In genomic region chr1:198517623-198518022, GRCh38 we compare ENCODE assay signal across 26 cellular contexts. TPM values are rescaled to one million over a fixed set of nuclear protein-coding genes. Genes with fewer than 3 reads are reported as not detected.
DNase-seq lines count a peak whose midpoint lies in the region; ATAC-seq, FAIRE-seq and TF ChIP-seq lines count a peak whose summit lies in the region.
"Had no signal": no experiment of that assay in that cellular context is flagged by ENCODE, and none has a peak within 500 bp of the region (broad histone marks: within the 10 kb centered on the region; RNA-seq: fewer than 3 reads in every experiment).

No MANE protein-coding gene starts in this region.

- POLR2A ChIA-PET in CD8-positive, alpha-beta memory T cell (lab: Charles Lee), result no interaction called here
- POLR2A ChIA-PET in IMR-90 (lab: Charles Lee; ENCODE audit: unreplicated experiment) (no interaction called here), K562 (lab: Yijun Ruan, JAX) (no interaction called here)

- peak overlapping the region; percentile 66; the same call in 1 of the 2 replicates for H3K4me2 ChIP-seq in IMR-90 (ENCODE audit: low read depth, low read length)
- H3K4me2 ChIP-seq in K562 (ENCODE audit: insufficient read depth, low read length), result no peak overlapping the region
- H3K4me2 ChIP-seq in smooth muscle cell, result no peak overlapping the region

- peaks cover 4% of the 10 kb centered on the region for H3F3A ChIP-seq in smooth muscle cell (ENCODE audit: low read depth)

- H3K9me3 ChIP-seq in CD8-positive, alpha-beta memory T cell (ENCODE audit: low read length), result no peaks in the 10 kb centered on the region
- H3K9me3 ChIP-seq in IMR-90 (ENCODE audit: control insufficient read depth, insufficient read depth, low read length), result no peaks in the 10 kb centered on the region
- no peaks in the 10 kb centered on the region for H3K9me3 ChIP-seq in K562 (replicated peaks; ENCODE audit: control insufficient read depth, insufficient read depth, low read depth, low read length)
- H3K9me3 ChIP-seq in smooth muscle cell (replicated peaks; ENCODE audit: low read depth), result no peaks in the 10 kb centered on the region
- H3K9me3 ChIP-seq: BLaER1 treated with 17β-estradiol and CSF1 and Interleukin-3, amounts not matched to agents 10 nM and 100 nM; SJSA1 had no signal

- no TSS peak for BruUV-seq in IMR-90 (replicated peaks; lab: Mats Ljungman, UMichigan)
- no TSS peak for BruUV-seq in K562 (replicated peaks; lab: Mats Ljungman, UMichigan)

- H3K4me3 Mint-ChIP-seq in CD8-positive, alpha-beta memory T cell, result peak overlapping the region in 6 of 7 donors; percentile 9 to 84 (median 44)

- CTCF ChIA-PET in CD8-positive, alpha-beta memory T cell (lab: Charles Lee), result no interaction called here
- CTCF ChIA-PET in IMR-90 (lab: Yijun Ruan, JAX) (no interaction called here), K562 (lab: Yijun Ruan, JAX; ENCODE audit: low intra/inter-chr PET ratio) (no interaction called here)

- DNase-seq in CD8-positive, alpha-beta memory T cell, result no peak
- DNase-seq in IMR-90 (no peak), K562 (ENCODE audit: extremely low read depth in 1 of 4, low spot score in 3 of 4) (no peak), smooth muscle cell (lab: John Stamatoyannopoulos, UW; ENCODE audit: unreplicated experiment) (no peak), cerebellar nuclear complex (lab: John Stamatoyannopoulos, UW) (no peak), Kasumi-1 (lab: John Stamatoyannopoulos, UW) (no peak)
- DNase-seq in activated CD8-positive, alpha-beta memory T cell treated with anti-CD3 and anti-CD28 coated beads for 24 hours, result no peak
- DNase-seq: CD4-positive, alpha-beta memory T cell; DND-41; KBM-7; NCI-H1092; NCI-H1417 treated with DMSO at 0.1 percent for 48 hours; NCI-H1694 treated with DMSO at 0.1 percent for 48 hours; NCI-H2081; NCI-H2227 treated with DMSO at 0.1 percent for 48 hours; NCI-H526 treated with DMSO at 0.1 percent for 48 hours; Right ventricle myocardium superior; RPMI8226 had no signal

- intact Hi-C loops in IMR-90 (cut with micrococcal nuclease) (no loop called here), K562 (cut with micrococcal nuclease) (no loop called here)

- H3K27ac ChIP-seq in CD8-positive, alpha-beta memory T cell (ENCODE audit: low read depth, low read length), result no peak overlapping the region
- H3K27ac ChIP-seq in IMR-90 (ENCODE audit: insufficient read depth, low read length) (no peak overlapping the region), K562 (ENCODE audit: extremely low read depth, low read depth, low read length) (no peak overlapping the region), smooth muscle cell (ENCODE audit: low read depth) (no peak overlapping the region)
- H3K27ac ChIP-seq: BLaER1 treated with 17β-estradiol and CSF1 and Interleukin-3, amounts not matched to agents 10 nM and 100 nM; SJSA1 had no signal

- peaks cover 71 to 81% (median 80%) of the 10 kb centered on the region in 3 donors for H3K4me1 Mint-ChIP-seq in CD8-positive, alpha-beta memory T cell

- H2AFZ ChIP-seq in IMR-90 (replicated peaks; ENCODE audit: low read length, poor library complexity) (no peak overlapping the region), K562 (ENCODE audit: low read depth, low read length) (no peak overlapping the region), smooth muscle cell (ENCODE audit: low read depth) (peak overlapping the region; percentile 78)

- H3K56ac ChIP-seq in IMR-90 (ENCODE audit: extremely low read depth, insufficient read depth, low read length), result no peak overlapping the region

- no peaks in the 10 kb centered on the region for H3K27me3 ChIP-seq in CD8-positive, alpha-beta memory T cell (ENCODE audit: insufficient read depth, low read length, poor library complexity, severe bottlenecking)
- H3K27me3 ChIP-seq in IMR-90 (ENCODE audit: control insufficient read depth, insufficient read depth, low read length), result no peaks in the 10 kb centered on the region
- no peaks in the 10 kb centered on the region for H3K27me3 ChIP-seq in K562 (ENCODE audit: control insufficient read depth in 2 of 2, insufficient read depth in 2 of 2, low read length in 2 of 2)
- no peaks in the 10 kb centered on the region for H3K27me3 ChIP-seq in smooth muscle cell (ENCODE audit: low read depth)
- H3K27me3 ChIP-seq: BLaER1 treated with 17β-estradiol and CSF1 and Interleukin-3, amounts not matched to agents 10 nM and 100 nM; SJSA1 had no signal

- H2BK15ac ChIP-seq in IMR-90 (ENCODE audit: low read depth, low read length), result no peak overlapping the region

- in situ Hi-C loops in IMR-90 (cut with MboI; ENCODE audit: low sequenced_read_pairs) (no loop called here), K562 (cut with MboI) (no loop called here)

- no peak overlapping the region for H3K9ac ChIP-seq in IMR-90 (ENCODE audit: low read depth, low read length)
- H3K9ac ChIP-seq in K562 (ENCODE audit: insufficient read depth in 1 of 2, low read depth in 2 of 2, low read length in 2 of 2), result no peak overlapping the region
- H3K9ac ChIP-seq in smooth muscle cell (ENCODE audit: low read depth), result no peak overlapping the region
- H3K9ac ChIP-seq: BLaER1 treated with 17β-estradiol and CSF1 and Interleukin-3, amounts not matched to agents 10 nM and 100 nM had no signal

- FAIRE-seq in K562 (lab: Jason Lieb, UNC), result no peak
- FAIRE-seq: A204.1, H54, HepG2 had no signal

- H3K79me2 ChIP-seq in K562 (ENCODE audit: control insufficient read depth, insufficient read depth, low read length) (no peaks in the 10 kb centered on the region), smooth muscle cell (ENCODE audit: low read depth) (no peaks in the 10 kb centered on the region)

- no peaks in the 10 kb centered on the region for H3K36me3 ChIP-seq in CD8-positive, alpha-beta memory T cell (ENCODE audit: insufficient read depth, low read length)
- no peaks in the 10 kb centered on the region for H3K36me3 ChIP-seq in IMR-90 (ENCODE audit: control insufficient read depth, insufficient read depth, low read length)
- no peaks in the 10 kb centered on the region for H3K36me3 ChIP-seq in K562 (ENCODE audit: control insufficient read depth, insufficient read depth, low read length)
- no peaks in the 10 kb centered on the region for H3K36me3 ChIP-seq in smooth muscle cell (ENCODE audit: low read depth)
- H3K36me3 ChIP-seq: BLaER1 treated with 17β-estradiol and CSF1 and Interleukin-3, amounts not matched to agents 10 nM and 100 nM; SJSA1 had no signal

- peak overlapping the region; percentile 64; the same call in 1 of the 2 replicates for H3K18ac ChIP-seq in IMR-90 (ENCODE audit: low read depth, low read length)

- peaks cover 58% of the 10 kb centered on the region for H3K4me1 ChIP-seq in CD8-positive, alpha-beta memory T cell (ENCODE audit: insufficient read depth, low read length)
- H3K4me1 ChIP-seq in IMR-90 (ENCODE audit: control insufficient read depth, insufficient read depth, low read length) (peaks cover 2% of the 10 kb centered on the region; the same call in 1 of the 2 replicates), K562 (replicated peaks in 1 of 2; ENCODE audit: control insufficient read depth in 2 of 2, insufficient read depth in 2 of 2, low read length in 2 of 2) (peaks cover 0 to 8% of the 10 kb centered on the region in 2 experiments; a peak in 1 of 5 replicates), smooth muscle cell (ENCODE audit: low read depth) (no peaks in the 10 kb centered on the region)
- H3K4me1 ChIP-seq: SJSA1 had no signal

- no peak for TF ChIP-seq EP300 in K562 (IDR thresholded peaks at IDR 0.05; ENCODE audit: low read length)

- no peaks in the 10 kb centered on the region for H3K79me1 ChIP-seq in IMR-90 (ENCODE audit: low read depth in 1 of 2, low read length in 2 of 2)

- H2AK5ac ChIP-seq in IMR-90 (ENCODE audit: low read depth, low read length), result no peak overlapping the region

- no peak overlapping the region for H3K14ac ChIP-seq in IMR-90 (replicated peaks; ENCODE audit: low read depth, low read length)

- ATAC-seq in IMR-90 (ENCODE audit: low read depth) (peak; percentile 53), K562 (no peak)
- ATAC-seq: HepG2 had no signal

- no peak overlapping the region for H3K4me3 ChIP-seq in CD8-positive, alpha-beta memory T cell (ENCODE audit: low read length)
- H3K4me3 ChIP-seq in IMR-90 (ENCODE audit: insufficient read depth, low read depth, low read length), result no peak overlapping the region
- H3K4me3 ChIP-seq in K562, result no peak overlapping the region
- H3K4me3 ChIP-seq in smooth muscle cell, result no peak overlapping the region
- H3K4me3 ChIP-seq: BLaER1 treated with 17β-estradiol and CSF1 and Interleukin-3, amounts not matched to agents 10 nM and 100 nM; SJSA1 had no signal

- dilution Hi-C loops in IMR-90 (cut with HindIII; ENCODE audit: low sequenced_read_pairs, unreplicated experiment), result no loop called here

- no peak overlapping the region for H2AK9ac ChIP-seq in IMR-90 (replicated peaks; ENCODE audit: low read depth, low read length, poor library complexity)

- TF ChIP-seq RAD21 in IMR-90 (IDR thresholded peaks at IDR 0.05; ENCODE audit: low read length), result no peak
- no peak for TF ChIP-seq RAD21 in K562 (CRISPR knock-in tag; conservative IDR thresholded peaks at IDR 0.05 in 1 of 2, IDR thresholded peaks at IDR 0.05 in 1 of 2)

- H4K91ac ChIP-seq in IMR-90 (ENCODE audit: insufficient read depth, low read depth, low read length), result no peak overlapping the region

- H4K8ac ChIP-seq in IMR-90 (ENCODE audit: low read depth in 2 of 2, low read length in 2 of 2), result no peak overlapping the region

- H3K9me1 ChIP-seq in IMR-90 (ENCODE audit: insufficient read depth, low read length) (no peaks in the 10 kb centered on the region), K562 (ENCODE audit: control insufficient read depth, insufficient read depth, low read length) (no peaks in the 10 kb centered on the region)

- peak overlapping the region in 1 of 8 donors; percentile 58 for H3K27ac Mint-ChIP-seq in CD8-positive, alpha-beta memory T cell

- TF ChIP-seq POLR2A in IMR-90 (IDR thresholded peaks at IDR 0.05; ENCODE audit: low read depth, low read length) (no peak), K562 (conservative IDR thresholded peaks at IDR 0.05) (no peak)

- H2BK120ac ChIP-seq in IMR-90 (ENCODE audit: low read depth, low read length), result no peak overlapping the region

- H4K20me1 ChIP-seq in IMR-90 (ENCODE audit: insufficient read depth, low read length), result no peaks in the 10 kb centered on the region
- H4K20me1 ChIP-seq in K562 (replicated peaks; ENCODE audit: control insufficient read depth, insufficient read depth, low read length), result no peaks in the 10 kb centered on the region
- no peaks in the 10 kb centered on the region for H4K20me1 ChIP-seq in smooth muscle cell (ENCODE audit: low read depth)
- H4K20me1 ChIP-seq: BLaER1 treated with 17β-estradiol and CSF1 and Interleukin-3, amounts not matched to agents 10 nM and 100 nM had no signal

- TF ChIP-seq CTCF in IMR-90 (conservative IDR thresholded peaks at IDR 0.05; ENCODE audit: low read depth, low read length) (no peak), K562 (IDR thresholded peaks at IDR 0.05 in 2 of 3, conservative IDR thresholded peaks at IDR 0.05 in 1 of 3; ENCODE audit: insufficient read depth in 2 of 3, low read depth in 1 of 3, low read length in 3 of 3) (no peak), smooth muscle cell (IDR thresholded peaks at IDR 0.05; ENCODE audit: borderline replicate concordance, insufficient read depth, poor library complexity, severe bottlenecking) (no peak)

- no peak overlapping the region for H3K23ac ChIP-seq in IMR-90 (ENCODE audit: low read depth, low read length)

- no peak overlapping the region for H3K4ac ChIP-seq in IMR-90 (ENCODE audit: low read depth, low read length)

- H3K9me3 Mint-ChIP-seq in CD8-positive, alpha-beta memory T cell, result no peaks in the 10 kb centered on the region
- H3K9me3 Mint-ChIP-seq: CD4-positive, alpha-beta memory T cell had no signal

- no peaks in the 10 kb centered on the region for H3K27me3 Mint-ChIP-seq in CD8-positive, alpha-beta memory T cell
- H3K27me3 Mint-ChIP-seq: CD4-positive, alpha-beta memory T cell had no signal

- H4K5ac ChIP-seq in IMR-90 (ENCODE audit: low read depth, low read length), result no peak overlapping the region

- H2BK20ac ChIP-seq in IMR-90 (ENCODE audit: low read depth, low read length), result no peak overlapping the region

- H3K36me3 Mint-ChIP-seq in CD8-positive, alpha-beta memory T cell, result peaks cover 0 to 13% (median 8%) of the 10 kb centered on the region in 3 donors
- H3K36me3 Mint-ChIP-seq: CD4-positive, alpha-beta memory T cell had no signal

- no peak overlapping the region for H2BK5ac ChIP-seq in IMR-90 (ENCODE audit: low read depth, low read length, poor library complexity, severe bottlenecking)

RNA-seq across cellular contexts. Expression of gene ATP6V1G3, which starts 22.9 kb away (rescaled TPM):
- not detected for total RNA-seq in CD8-positive, alpha-beta memory T cell
- not detected for polyA plus RNA-seq in CD8-positive, alpha-beta memory T cell
- total RNA-seq in IMR-90 (2012; rRNA removed) (not detected in 2 replicates), K562 (2014; rRNA removed) (not detected in 2 replicates), K562 (2014; rRNA removed; fragmentation: Illumina TruSeq; extraction: Trizol) (not detected in 2 replicates), K562 (2015; rRNA removed; fragmentation: Illumina TruSeq; extraction: Trizol) (not detected in 2 replicates), K562 (2021) (not detected in 2 replicates), smooth muscle cell (not detected in 2 replicates)
- polyA plus RNA-seq in IMR-90 (2012; rRNA removed) (not detected in 2 replicates), K562 (2011; rRNA removed) (not detected in 2 replicates), K562 (2014; fragmentation: Illumina TruSeq; extraction: Trizol) (not detected in 2 replicates), K562 (2014; fragmentation: Nextera tagmentation; extraction: Ambion mirVana) (under 1 TPM in 1 of 2 experiments, not detected in 1; 0.32 TPM), K562 (2014; rRNA removed) (not detected in 2 replicates), smooth muscle cell (0.43 TPM in 1 of 2 replicates, not detected in the other)
- polyA plus RNA-seq in IMR-90 (2012; cell fraction: cytosol; rRNA removed), result not detected in 2 replicates
- not detected in 2 replicates for polyA plus RNA-seq in IMR-90 (2012; cell fraction: nucleus; rRNA removed; ENCODE audit: low replicate concordance)
- total RNA-seq in K562 (2011; cell fraction: chromatin; rRNA removed; ENCODE audit: low replicate concordance), result not detected in 2 replicates
- total RNA-seq in K562 (2011; cell fraction: nucleolus; rRNA removed), result not detected in 2 replicates
- total RNA-seq in K562 (2011; cell fraction: nucleoplasm; rRNA removed), result not detected in 2 replicates
- not detected in 2 replicates for polyA plus RNA-seq in K562 (2011; cell fraction: cytosol; rRNA removed)
- polyA plus RNA-seq in K562 (2011; cell fraction: nucleus; rRNA removed), result not detected in 2 replicates
- not detected in 2 replicates for polyA plus RNA-seq in K562 (2012)
- polyA minus RNA-seq in K562 (2011; rRNA and poly(A)+ RNA removed), result not detected in 2 replicates
- polyA minus RNA-seq in K562 (2011; cell fraction: cytosol; rRNA and poly(A)+ RNA removed), result not detected in 2 replicates
- not detected in 2 replicates for polyA minus RNA-seq in K562 (2011; cell fraction: nucleus; rRNA and poly(A)+ RNA removed)
- total RNA-seq: CD4-positive, alpha-beta memory T cell; HepG2; HT1080; NCI-H460; Right ventricle myocardium superior; SJSA1 had no signal
- polyA plus RNA-seq: AG04450; CD4-positive, alpha-beta memory T cell; HepG2 had no signal
